In genomic region chr1:2193514-2194251, GRCh38 we compare ENCODE assay signal across 8 cellular contexts. TPM values are rescaled to one million over a fixed set of nuclear protein-coding genes. Genes with fewer than 3 reads are reported as not detected.
DNase-seq lines count a peak whose midpoint lies in the region; ATAC-seq and TF ChIP-seq lines count a peak whose summit lies in the region.

No MANE protein-coding gene starts in this region.

- TF ChIP-seq POLR2A in transverse colon (IDR thresholded peaks at IDR 0.05): no peak

- H3K27me3 ChIP-seq in adipocyte (replicated peaks; ENCODE audit: control insufficient read depth, insufficient read depth, low read length) (no peaks in the 10 kb centered on the region), transverse colon (no peaks in the 10 kb centered on the region)

- H3K36me3 ChIP-seq in adipocyte (ENCODE audit: control insufficient read depth, insufficient read depth, low read length, severe bottlenecking) (no peaks in the 10 kb centered on the region), transverse colon (no peaks in the 10 kb centered on the region)

- peak overlapping the region; percentile 79 for H3K9ac ChIP-seq in adipocyte (ENCODE audit: low read length)

- in situ Hi-C loops in transverse colon (cut with MboI; ENCODE audit: low pct_ligation_motif_present in 1 of 4, low pct_unique_long_range_greater_than_20kb in 1 of 4, low sequenced_read_pairs in 3 of 4): loop anchor here (10.0 to 25.0 kb wide), 3 partner anchors 191 to 594 kb away; partner anchors contain the start of genes HES5 (in 1 of the 4) and PANK4 (in 1 of the 4)

- peak overlapping the region; percentile 91 to 97 (median 94) for H3K27ac ChIP-seq in transverse colon

- H3K4me1 Mint-ChIP-seq in activated T-cell treated with anti-CD3 and anti-CD28 coated beads, Interleukin-2, amount 50 U/mL, for 24 hours (ENCODE audit: low read depth): peaks cover 39% of the 10 kb centered on the region

- TF ChIP-seq EP300 in transverse colon (IDR thresholded peaks at IDR 0.05; ENCODE audit: low read depth): no peak

- WGBS in transverse colon (ENCODE audit: low coverage in 1 of 2), 2 donors: 38% methylated on average over 40 of the region's 41 CpGs; no CpG with 5 or more reads in 1 of the 2 donors

- no peak for DNase-seq in activated T-cell treated with anti-CD3 and anti-CD28 coated beads, Interleukin-2, amount 50 U/mL, for 24 hours
- DNase-seq in activated T-cell treated with anti-CD3 and anti-CD28 coated beads for 4 hours (no peak), adipocyte (ENCODE audit: low read depth) (no peak), kidney tubule cell (ENCODE audit: low spot score) (peak; percentile 61), transverse colon (no peak), activated gamma-delta T cell (lab: John Stamatoyannopoulos, UW) (no peak), NOMO-1 treated with dmso at 0.1 percent for 144 hours (lab: John Stamatoyannopoulos, UW; ENCODE audit: unreplicated experiment) (no peak)

- peaks cover 19% of the 10 kb centered on the region for H3K36me3 Mint-ChIP-seq in activated T-cell treated with anti-CD3 and anti-CD28 coated beads, Interleukin-2, amount 50 U/mL, for 24 hours (ENCODE audit: low read depth)

- peak overlapping the region; percentile 68 for H3K4me3 ChIP-seq in adipocyte (ENCODE audit: low read length)
- H3K4me3 ChIP-seq in transverse colon: peak overlapping the region; percentile 38 to 84 (median 64)

- no peak for TF ChIP-seq CTCF in transverse colon (IDR thresholded peaks at IDR 0.05)

- H3K27me3 Mint-ChIP-seq in activated T-cell treated with anti-CD3 and anti-CD28 coated beads, Interleukin-2, amount 50 U/mL, for 24 hours: no peaks in the 10 kb centered on the region

- no peak for ATAC-seq in HG02973 (IDR thresholded peaks at IDR 0.05; ENCODE audit: unreplicated experiment)

- no peaks in the 10 kb centered on the region for H3K9me3 Mint-ChIP-seq in activated T-cell treated with anti-CD3 and anti-CD28 coated beads, Interleukin-2, amount 50 U/mL, for 24 hours

- intact Hi-C loops in transverse colon (cut with DNase I; ENCODE audit: low total_unique reads): loop anchor here (10.0 kb wide), 1 partner anchor 1431 kb away; the partner anchor contains the start of gene TPRG1L

- H3K4me3 Mint-ChIP-seq in activated T-cell treated with anti-CD3 and anti-CD28 coated beads, Interleukin-2, amount 50 U/mL, for 24 hours: peak overlapping the region; percentile 80

- H3K4me1 ChIP-seq in adipocyte (ENCODE audit: control insufficient read depth, insufficient read depth, low read length) (peaks cover 43% of the 10 kb centered on the region), transverse colon (peaks cover 31 to 67% (median 49%) of the 10 kb centered on the region in 4 donors)

- H3K27ac Mint-ChIP-seq in activated T-cell treated with anti-CD3 and anti-CD28 coated beads, Interleukin-2, amount 50 U/mL, for 24 hours: peak overlapping the region; percentile 77

- H3K9me3 ChIP-seq in adipocyte (ENCODE audit: control insufficient read depth, low read length) (no peaks in the 10 kb centered on the region), transverse colon (no peaks in the 10 kb centered on the region)

RNA-seq across cellular contexts. Expression of gene FAAP20, which starts 0.9 kb away (rescaled TPM):
- total RNA-seq in transverse colon: 10 to 100 TPM; 19.4 to 84.5 (median 34.9) TPM

RNA-seq across cellular contexts. Expression of gene SKI, which starts 34.4 kb away (rescaled TPM):
- total RNA-seq in transverse colon: 10 to 100 TPM; 24.4 to 52.4 (median 32.2) TPM
